ENCODE assay signal across 1 cellular context in genomic region chr19:45474191-45474940, GRCh38.
TF ChIP-seq lines count a peak whose summit lies in the region.

No MANE protein-coding gene starts in this region.

TF ChIP-seq in GM23338, 12 proteins besides CTCF, POLR2A, EP300 and RAD21 (continued from another document):
- TF ChIP-seq ZNF462 (CRISPR knock-in tag; IDR thresholded peaks at IDR 0.05) (no peak), ETS1 (IDR thresholded peaks at IDR 0.05) (no peak), NANOG (IDR thresholded peaks at IDR 0.05; ENCODE audit: borderline replicate concordance) (no peak), JUNB (IDR thresholded peaks at IDR 0.05; ENCODE audit: unreplicated experiment) (no peak), POLR2AphosphoS5 (IDR thresholded peaks at IDR 0.05; ENCODE audit: low read depth) (no peak), ZNF114 (CRISPR knock-in tag; IDR thresholded peaks at IDR 0.05) (no peak), STAT1 (IDR thresholded peaks at IDR 0.05; ENCODE audit: unreplicated experiment) (no peak)
